1 cellular context compared by ENCODE assay signal in genomic region chr22:22243033-22243680, GRCh38.
TF ChIP-seq lines count a peak whose summit lies in the region.

No MANE protein-coding gene starts in this region.

TF ChIP-seq in HepG2, 621 proteins besides CTCF, POLR2A, EP300 and RAD21:
- TF ChIP-seq GPBP1L1 (CRISPR knock-in tag; IDR thresholded peaks at IDR 0.05): no peak
- TF ChIP-seq ZNF331 (CRISPR knock-in tag; IDR thresholded peaks at IDR 0.05): no peak
- TF ChIP-seq ZNF382 (CRISPR knock-in tag; IDR thresholded peaks at IDR 0.05; ENCODE audit: borderline replicate concordance): no peak
